ENCODE assay signal across 10 cellular contexts in genomic region chr6:44050872-44051421, GRCh38.
DNase-seq lines count a peak whose midpoint lies in the region; ATAC-seq and TF ChIP-seq lines count a peak whose summit lies in the region.
"Had no signal": no experiment of that assay in that cellular context is flagged by ENCODE, and none has a peak within 500 bp of the region (broad histone marks: within the 10 kb centered on the region; RNA-seq: fewer than 3 reads in every experiment).

No MANE protein-coding gene starts in this region.

- H3K4me3 Mint-ChIP-seq in activated CD4-positive, alpha-beta T cell treated with anti-CD3 and anti-CD28 coated beads, Interleukin-2, amount 10 ng/mL, durations not matched to agents 24 days and 14 days, result no peak overlapping the region
- no peak overlapping the region for H3K4me3 Mint-ChIP-seq in T-helper 17 cell

- no peak for TF ChIP-seq CTCF in RWPE1 (conservative IDR thresholded peaks at IDR 0.05; ENCODE audit: low read depth)
- TF ChIP-seq CTCF in uterus (IDR thresholded peaks at IDR 0.05), result no peak

- TF ChIP-seq POLR2A in uterus (IDR thresholded peaks at IDR 0.05), result no peak

- H3K27me3 ChIP-seq in muscle layer of duodenum (ENCODE audit: low read depth, low read length) (no peaks in the 10 kb centered on the region), uterus (no peaks in the 10 kb centered on the region)

- CTCF ChIA-PET in RWPE1 (lab: Yijun Ruan, JAX), result no interaction called here

- POLR2A ChIA-PET in RWPE1 (lab: Yijun Ruan, JAX; ENCODE audit: low non-redundant PET), result interaction anchor here (0.6 kb wide), 1 partner anchor 43 kb away, joined by 3 read pairs; no protein-coding TSS in a partner anchor

- peaks cover 27 to 56% of the 10 kb centered on the region in 2 donors for H3K4me1 ChIP-seq in muscle layer of duodenum (ENCODE audit: control insufficient read depth in 1 of 2, insufficient read depth in 2 of 2, low read length in 2 of 2)
- peaks cover 0 to 8% of the 10 kb centered on the region in 2 donors for H3K4me1 ChIP-seq in uterus

- no peaks in the 10 kb centered on the region for H3K36me3 ChIP-seq in muscle layer of duodenum (ENCODE audit: control insufficient read depth in 1 of 2, insufficient read depth in 2 of 2, low read length in 2 of 2)
- H3K36me3 ChIP-seq in uterus, result no peaks in the 10 kb centered on the region

- intact Hi-C loops in uterus (cut with DNase I; ENCODE audit: low total_unique reads), result no loop called here
- intact Hi-C loops in activated CD4-positive, alpha-beta T cell treated with anti-CD3 and anti-CD28 coated beads, Interleukin-2, amount 10 ng/mL, durations not matched to agents 24 days and 14 days (cut with micrococcal nuclease), result no loop called here

- DNase-seq in RWPE1 (ENCODE audit: low spot score) (no peak), uterus (no peak), T-helper 17 cell (no peak)
- DNase-seq in activated CD4-positive, alpha-beta T cell treated with anti-CD3 and anti-CD28 coated beads, Interleukin-2, amount 10 ng/mL, durations not matched to agents 24 days and 14 days, result no peak
- DNase-seq: cerebellar nuclear complex; DMS153; stimulated activated CD4-positive, alpha-beta T cell treated with anti-CD3 and anti-CD28 coated beads, Interleukin-2, amount 100 ng/mL, for 48 hours had no signal

- H3K27ac ChIP-seq in RWPE1 (peak overlapping the region; percentile 81), muscle layer of duodenum (ENCODE audit: low read length) (peak overlapping the region; percentile 20), uterus (peak overlapping the region; percentile 89 to 91)

- peak; percentile 70 for ATAC-seq in esophagus mucosa
- ATAC-seq in GM18907 (IDR thresholded peaks at IDR 0.05; ENCODE audit: unreplicated experiment), result no peak
- no peak for ATAC-seq in T-helper 17 cell

- H3K4me3 ChIP-seq in muscle layer of duodenum (ENCODE audit: low read depth in 1 of 2, low read length in 2 of 2), result peak overlapping the region in 1 of 2 donors; percentile 4
- no peak overlapping the region for H3K4me3 ChIP-seq in uterus

- no peaks in the 10 kb centered on the region for H3K9me3 ChIP-seq in muscle layer of duodenum (ENCODE audit: control insufficient read depth in 1 of 2, low read length in 2 of 2)
- H3K9me3 ChIP-seq in uterus, result no peaks in the 10 kb centered on the region
- H3K9me3 ChIP-seq in T-helper 17 cell (ENCODE audit: control insufficient read depth, low read length, poor library complexity, severe bottlenecking), result no peaks in the 10 kb centered on the region

- no peaks in the 10 kb centered on the region for H3K36me3 Mint-ChIP-seq in activated CD4-positive, alpha-beta T cell treated with anti-CD3 and anti-CD28 coated beads, Interleukin-2, amount 10 ng/mL, durations not matched to agents 24 days and 14 days (ENCODE audit: low read depth)
- H3K36me3 Mint-ChIP-seq in T-helper 17 cell (ENCODE audit: low read depth), result no peaks in the 10 kb centered on the region

- H3K27me3 Mint-ChIP-seq in activated CD4-positive, alpha-beta T cell treated with anti-CD3 and anti-CD28 coated beads, Interleukin-2, amount 10 ng/mL, durations not matched to agents 24 days and 14 days, result no peaks in the 10 kb centered on the region
- peaks cover 23% of the 10 kb centered on the region for H3K27me3 Mint-ChIP-seq in T-helper 17 cell

- H3K27ac Mint-ChIP-seq in activated CD4-positive, alpha-beta T cell treated with anti-CD3 and anti-CD28 coated beads, Interleukin-2, amount 10 ng/mL, durations not matched to agents 24 days and 14 days, result no peak overlapping the region
- H3K27ac Mint-ChIP-seq in T-helper 17 cell, result no peak overlapping the region

- H3K9me3 Mint-ChIP-seq in activated CD4-positive, alpha-beta T cell treated with anti-CD3 and anti-CD28 coated beads, Interleukin-2, amount 10 ng/mL, durations not matched to agents 24 days and 14 days, result no peaks in the 10 kb centered on the region

- H3K4me1 Mint-ChIP-seq in activated CD4-positive, alpha-beta T cell treated with anti-CD3 and anti-CD28 coated beads, Interleukin-2, amount 10 ng/mL, durations not matched to agents 24 days and 14 days, result peaks cover 15% of the 10 kb centered on the region
- peaks cover 3% of the 10 kb centered on the region for H3K4me1 Mint-ChIP-seq in T-helper 17 cell

Comparison
In these comparisons a context has a peak if more than half of its experiments do, and no peak if none do; other contexts are left out.
1. H3K27ac ChIP-seq: peak in every context shown above with its lines; median percentile 90 in uterus; 81 in RWPE1; 20 in muscle layer of duodenum.